ENCODE assay signal across 21 cellular contexts in the genomic region with DNA sequence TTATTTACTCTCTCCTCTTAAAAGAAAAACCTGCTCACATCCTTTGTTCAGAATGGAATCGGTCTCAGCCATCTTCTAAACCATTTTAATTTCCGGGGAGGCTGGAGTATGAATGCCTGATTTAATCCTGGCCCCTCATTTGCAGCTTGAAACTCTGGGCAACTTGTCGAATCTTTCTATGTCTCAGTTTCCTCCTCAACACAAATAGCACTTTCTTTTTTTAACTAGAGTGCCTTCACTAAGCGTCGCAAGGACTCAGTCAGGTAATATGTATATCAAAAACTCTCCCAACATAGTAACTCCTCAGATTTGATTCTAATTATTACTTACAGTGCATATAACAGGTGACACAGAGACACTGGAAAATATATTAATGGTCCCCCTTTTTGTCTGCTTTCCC. TPM values are rescaled to one million over a fixed set of nuclear protein-coding genes. Genes with fewer than 3 reads are reported as not detected.
A peak's percentile ranks its signal among the peaks of the same experiment; 100 is the strongest.
DNase-seq lines count a peak whose midpoint lies in the region; ATAC-seq and TF ChIP-seq lines count a peak whose summit lies in the region.
"Had no signal": no experiment of that assay in that cellular context is flagged by ENCODE, and none has a peak within 500 bp of the region (broad histone marks: within the 10 kb centered on the region; RNA-seq: fewer than 3 reads in every experiment).

No MANE protein-coding gene starts in this region.

- no peak for ATAC-seq in activated B cell treated with CpG ODN at 0.5 μM for 24 hours (ENCODE audit: low read depth)
- ATAC-seq in naive thymus-derived CD4-positive, alpha-beta T cell: no peak
- no peak for ATAC-seq in foreskin keratinocyte
- ATAC-seq: body of pancreas, heart right ventricle, left ventricle myocardium superior had no signal

- H3K4me1 ChIP-seq in left ventricle myocardium inferior: peaks cover 70% of the 10 kb centered on the region
- peaks cover 0 to 49% of the 10 kb centered on the region in 2 donors for H3K4me1 ChIP-seq in right atrium auricular region
- H3K4me1 ChIP-seq in naive thymus-derived CD4-positive, alpha-beta T cell (ENCODE audit: control insufficient read depth in 2 of 2, insufficient read depth in 2 of 2, low read length in 2 of 2): peaks cover 6 to 15% of the 10 kb centered on the region in 2 donors
- H3K4me1 ChIP-seq in foreskin keratinocyte: peaks cover 12% of the 10 kb centered on the region

- peaks cover 80% of the 10 kb centered on the region for H3K36me3 Mint-ChIP-seq in activated B cell treated with CpG ODN at 0.5 μM for 24 hours (ENCODE audit: low read depth)
- H3K36me3 Mint-ChIP-seq in naive thymus-derived CD4-positive, alpha-beta T cell: peaks cover 18 to 52% (median 31%) of the 10 kb centered on the region in 5 donors

- no peak overlapping the region for H3K4me3 ChIP-seq in left ventricle myocardium inferior
- no peak overlapping the region for H3K4me3 ChIP-seq in right atrium auricular region
- H3K4me3 ChIP-seq in naive thymus-derived CD4-positive, alpha-beta T cell (ENCODE audit: low read length): no peak overlapping the region
- H3K4me3 ChIP-seq: body of pancreas, colonic mucosa, heart right ventricle had no signal

- H3K36me3 ChIP-seq in left ventricle myocardium inferior: peaks cover 75% of the 10 kb centered on the region
- peaks cover 64% of the 10 kb centered on the region for H3K36me3 ChIP-seq in right atrium auricular region
- H3K36me3 ChIP-seq in naive thymus-derived CD4-positive, alpha-beta T cell (ENCODE audit: control insufficient read depth in 2 of 3, insufficient read depth in 3 of 3, low read length in 3 of 3): peaks cover 13 to 66% (median 25%) of the 10 kb centered on the region in 3 experiments

- H3K27ac Mint-ChIP-seq in activated B cell treated with CpG ODN at 0.5 μM for 24 hours: peak overlapping the region; percentile 47
- peak overlapping the region in 6 of 9 donors; percentile 1 to 65 (median 49) for H3K27ac Mint-ChIP-seq in naive thymus-derived CD4-positive, alpha-beta T cell

- H3K27me3 Mint-ChIP-seq in activated B cell treated with CpG ODN at 0.5 μM for 24 hours: no peaks in the 10 kb centered on the region
- H3K27me3 Mint-ChIP-seq in naive thymus-derived CD4-positive, alpha-beta T cell: no peaks in the 10 kb centered on the region

- peaks cover 96% of the 10 kb centered on the region for H3K4me1 Mint-ChIP-seq in activated B cell treated with CpG ODN at 0.5 μM for 24 hours
- peaks cover 9 to 55% (median 45%) of the 10 kb centered on the region in 7 donors for H3K4me1 Mint-ChIP-seq in naive thymus-derived CD4-positive, alpha-beta T cell

- no peak for DNase-seq in left ventricle myocardium inferior
- no peak for DNase-seq in right atrium auricular region (ENCODE audit: low spot score)
- no peak for DNase-seq in activated B cell treated with CpG ODN at 0.5 μM for 24 hours
- DNase-seq in naive thymus-derived CD4-positive, alpha-beta T cell: no peak
- DNase-seq in central memory CD4-positive, alpha-beta T cell: no peak
- no peak for DNase-seq in foreskin keratinocyte
- DNase-seq in CD1c-positive myeloid dendritic cell (ENCODE audit: extremely low spot score): no peak
- no peak for DNase-seq in activated effector memory CD4-positive, alpha-beta T cell treated with Interleukin-2 at 50 U/mL for 16 hours
- DNase-seq: activated CD4-positive, alpha-beta T cell treated with anti-CD3 and anti-CD28 coated beads, Interleukin-2, amount 50 U/mL, for 4 hours; activated naive CD4-positive, alpha-beta T cell treated with anti-CD3 and anti-CD28 coated beads, Interleukin-2, amount 50 U/mL, for 16 hours; activated T-cell treated with anti-CD3 and anti-CD28 coated beads for 4 hours; body of pancreas; colonic mucosa; GOT3; heart right ventricle; left ventricle myocardium superior; NCI-H1694; NCI-H69; Right ventricle myocardium superior had no signal

- H3K4me3 Mint-ChIP-seq in activated B cell treated with CpG ODN at 0.5 μM for 24 hours: peak overlapping the region; percentile 5
- no peak overlapping the region for H3K4me3 Mint-ChIP-seq in naive thymus-derived CD4-positive, alpha-beta T cell
- H3K4me3 Mint-ChIP-seq: neural crest cell had no signal

- intact Hi-C loops in left ventricle myocardium inferior (cut with micrococcal nuclease): no loop called here
- intact Hi-C loops in activated B cell treated with CpG ODN at 0.5 μM for 24 hours (cut with micrococcal nuclease): loop anchor here (5.0 to 10.0 kb wide), 3 partner anchors 231 to 582 kb away; a partner anchor contains a TSS
- intact Hi-C loops in naive thymus-derived CD4-positive, alpha-beta T cell (cut with micrococcal nuclease): no loop called here

- H3K27me3 ChIP-seq in left ventricle myocardium inferior (ENCODE audit: low read depth) (no peaks in the 10 kb centered on the region), right atrium auricular region (no peaks in the 10 kb centered on the region), foreskin keratinocyte (no peaks in the 10 kb centered on the region)
- H3K27me3 ChIP-seq in naive thymus-derived CD4-positive, alpha-beta T cell (ENCODE audit: control insufficient read depth in 2 of 2, insufficient read depth in 2 of 2, low read length in 2 of 2): no peaks in the 10 kb centered on the region
- H3K27me3 ChIP-seq: body of pancreas, colonic mucosa, heart right ventricle had no signal

- H3K9me3 ChIP-seq in left ventricle myocardium inferior (replicated peaks): no peaks in the 10 kb centered on the region
- no peaks in the 10 kb centered on the region for H3K9me3 ChIP-seq in right atrium auricular region
- no peaks in the 10 kb centered on the region for H3K9me3 ChIP-seq in naive thymus-derived CD4-positive, alpha-beta T cell (ENCODE audit: control insufficient read depth in 2 of 3, low read length in 3 of 3)
- H3K9me3 ChIP-seq: body of pancreas, colonic mucosa, heart right ventricle had no signal

- TF ChIP-seq CTCF in left ventricle myocardium inferior (IDR thresholded peaks at IDR 0.05; ENCODE audit: borderline replicate concordance) (no peak), right atrium auricular region (IDR thresholded peaks at IDR 0.05) (no peak), activated B cell treated with CpG ODN at 0.5 μM for 24 hours (IDR thresholded peaks at IDR 0.05) (no peak), foreskin keratinocyte (conservative IDR thresholded peaks at IDR 0.05) (no peak)

- CTCF ChIA-PET in activated B cell treated with CpG ODN at 0.5 μM for 24 hours (lab: Charles Lee): no interaction called here
- CTCF ChIA-PET in naive thymus-derived CD4-positive, alpha-beta T cell (lab: Charles Lee): interaction anchor here (0.8 kb wide), 1 partner anchor 155 kb away, joined by 3 read pairs; no protein-coding TSS in a partner anchor

- H3K27ac ChIP-seq in left ventricle myocardium inferior (replicated peaks) (peak overlapping the region; percentile 34), right atrium auricular region (no peak overlapping the region), foreskin keratinocyte (no peak overlapping the region)
- H3K27ac ChIP-seq in naive thymus-derived CD4-positive, alpha-beta T cell (ENCODE audit: low read depth, low read length): no peak overlapping the region
- H3K27ac ChIP-seq: body of pancreas, colonic mucosa, VCaP had no signal

- POLR2A ChIA-PET in activated B cell treated with CpG ODN at 0.5 μM for 24 hours (lab: Charles Lee): no interaction called here
- POLR2A ChIA-PET in naive thymus-derived CD4-positive, alpha-beta T cell (lab: Charles Lee): no interaction called here

- no peaks in the 10 kb centered on the region for H3K9me3 Mint-ChIP-seq in activated B cell treated with CpG ODN at 0.5 μM for 24 hours
- H3K9me3 Mint-ChIP-seq in naive thymus-derived CD4-positive, alpha-beta T cell: peaks cover 0 to 2% (median 0%) of the 10 kb centered on the region in 11 donors
- H3K9me3 Mint-ChIP-seq: neural crest cell had no signal

RNA-seq across cellular contexts. Expression of a gene that starts 18.5 kb away (rescaled TPM):
- 28.2 TPM for total RNA-seq in left ventricle myocardium inferior
- 10 to 100 TPM; 18.9 to 20.0 TPM for total RNA-seq in right atrium auricular region
- 31.9 and 32.1 TPM in 2 replicates for total RNA-seq in activated B cell treated with CpG ODN at 0.5 μM for 24 hours
- 10 to 100 TPM; 17.0 to 86.8 (median 34.4) TPM for total RNA-seq in naive thymus-derived CD4-positive, alpha-beta T cell
- 10 to 100 TPM; 21.3 to 34.3 TPM for polyA plus RNA-seq in naive thymus-derived CD4-positive, alpha-beta T cell
- total RNA-seq in foreskin keratinocyte: 11.5 and 14.2 TPM in 2 replicates
- 7.9 and 11.4 TPM in 2 replicates for polyA plus RNA-seq in foreskin keratinocyte

RNA-seq across cellular contexts. Expression of a gene that starts 55.9 kb away (rescaled TPM):
- total RNA-seq in left ventricle myocardium inferior (23.9 TPM), right atrium auricular region (10 to 100 TPM; 29.5 to 38.1 TPM), activated B cell treated with CpG ODN at 0.5 μM for 24 hours (54.3 and 63.2 TPM in 2 replicates), foreskin keratinocyte (38.9 and 41.5 TPM in 2 replicates)
- 10 to 100 TPM; 41.2 to 80.5 (median 55.1) TPM for total RNA-seq in naive thymus-derived CD4-positive, alpha-beta T cell
- 10 to 100 TPM; 36.7 to 60.3 TPM for polyA plus RNA-seq in naive thymus-derived CD4-positive, alpha-beta T cell
- 34.4 and 39.5 TPM in 2 replicates for polyA plus RNA-seq in foreskin keratinocyte
